In genomic region chr2:232485333-232485756, GRCh38 we compare ENCODE assay signal across 14 cellular contexts. TPM values are rescaled to one million over a fixed set of nuclear protein-coding genes. Genes with fewer than 3 reads are reported as not detected.
A peak's percentile ranks its signal among the peaks of the same experiment; 100 is the strongest.
DNase-seq lines count a peak whose midpoint lies in the region; ATAC-seq lines count a peak whose summit lies in the region.
"Had no signal": no experiment of that assay in that cellular context is flagged by ENCODE, and none has a peak within 500 bp of the region (broad histone marks: within the 10 kb centered on the region; RNA-seq: fewer than 3 reads in every experiment).

No MANE protein-coding gene starts in this region.

- H3K27me3 ChIP-seq in iPS-15b (ENCODE audit: control insufficient read depth, insufficient read depth, low read length) = peaks cover 53% of the 10 kb centered on the region
- H3K27me3 ChIP-seq: ascending aorta had no signal

- peak overlapping the region; percentile 41 for H3K4me3 ChIP-seq in iPS-15b (ENCODE audit: low read depth, low read length)
- H3K4me3 ChIP-seq: ascending aorta, SJCRH30, thoracic aorta had no signal

- H3K9me3 ChIP-seq in iPS-15b (ENCODE audit: control insufficient read depth, insufficient read depth, low read length) = no peaks in the 10 kb centered on the region
- H3K9me3 ChIP-seq: ascending aorta, SJCRH30, thoracic aorta had no signal

- no peak for ATAC-seq in activated T-cell treated with anti-CD3 and anti-CD28 coated beads, Interleukin-2, amount 50 U/mL, for 4 hours
- no peak for ATAC-seq in stimulated activated naive B cell treated with anti-CD40 and anti-IgM and Interleukin-4, amounts not matched to agents 10 μg/mL and 1 μg/mL and 100 μg/mL, for 72 hours (replicated peaks)
- no peak for ATAC-seq in GM18511 (IDR thresholded peaks at IDR 0.05; ENCODE audit: unreplicated experiment)

- H3K4me1 Mint-ChIP-seq in activated T-cell treated with anti-CD3 and anti-CD28 coated beads, Interleukin-2, amount 50 U/mL, for 4 hours (ENCODE audit: low read depth) = peaks cover 8% of the 10 kb centered on the region
- peaks cover 10 to 15% of the 10 kb centered on the region in 2 donors for H3K4me1 Mint-ChIP-seq in stimulated activated naive B cell treated with anti-CD40 and anti-IgM and Interleukin-4, amounts not matched to agents 10 μg/mL and 1 μg/mL and 100 μg/mL, for 72 hours
- no peaks in the 10 kb centered on the region for H3K4me1 Mint-ChIP-seq in activated T-helper 2 cell treated with anti-CD3 and anti-CD28 coated beads, Interferon-gamma antibody, Interleukin-2, Interleukin-4, amounts not matched to agents 10 μg/mL and 5 μg/mL and 100 μg/mL, durations not matched to agents 14 hours and 24 hours and 36 hours (ENCODE audit: low read depth)

- H3K27me3 Mint-ChIP-seq in activated T-cell treated with anti-CD3 and anti-CD28 coated beads, Interleukin-2, amount 50 U/mL, for 4 hours (ENCODE audit: low read depth) = peaks cover 52% of the 10 kb centered on the region
- peaks cover 53 to 75% of the 10 kb centered on the region in 2 donors for H3K27me3 Mint-ChIP-seq in stimulated activated naive B cell treated with anti-CD40 and anti-IgM and Interleukin-4, amounts not matched to agents 10 μg/mL and 1 μg/mL and 100 μg/mL, for 72 hours
- H3K27me3 Mint-ChIP-seq in activated T-helper 2 cell treated with anti-CD3 and anti-CD28 coated beads, Interferon-gamma antibody, Interleukin-2, Interleukin-4, amounts not matched to agents 10 μg/mL and 5 μg/mL and 100 μg/mL, durations not matched to agents 14 hours and 24 hours and 36 hours (ENCODE audit: low read depth) = peaks cover 35% of the 10 kb centered on the region

- intact Hi-C loops in activated T-helper 2 cell treated with anti-CD3 and anti-CD28 coated beads, Interferon-gamma antibody, Interleukin-2, Interleukin-4, amounts not matched to agents 10 μg/mL and 5 μg/mL and 100 μg/mL, durations not matched to agents 14 hours and 24 hours and 36 hours (cut with micrococcal nuclease) = loop anchor here (10.0 kb wide), 1 partner anchor 71 kb away; no protein-coding TSS in a partner anchor

- H3K27ac Mint-ChIP-seq in stimulated activated naive B cell treated with anti-CD40 and anti-IgM and Interleukin-4, amounts not matched to agents 10 μg/mL and 1 μg/mL and 100 μg/mL, for 72 hours = peak overlapping the region; percentile 63
- no peak overlapping the region for H3K27ac Mint-ChIP-seq in activated T-helper 2 cell treated with anti-CD3 and anti-CD28 coated beads, Interferon-gamma antibody, Interleukin-2, Interleukin-4, amounts not matched to agents 10 μg/mL and 5 μg/mL and 100 μg/mL, durations not matched to agents 14 hours and 24 hours and 36 hours

- H3K36me3 ChIP-seq in iPS-15b (ENCODE audit: control insufficient read depth, insufficient read depth, low read length) = peaks cover 3% of the 10 kb centered on the region
- H3K36me3 ChIP-seq: ascending aorta, SJCRH30, thoracic aorta had no signal

- peaks cover 6% of the 10 kb centered on the region for H3K4me1 ChIP-seq in iPS-15b (ENCODE audit: control insufficient read depth, insufficient read depth, low read length)
- H3K4me1 ChIP-seq: ascending aorta, SJCRH30 had no signal

- no peaks in the 10 kb centered on the region for H3K9me3 Mint-ChIP-seq in activated T-cell treated with anti-CD3 and anti-CD28 coated beads, Interleukin-2, amount 50 U/mL, for 4 hours
- no peaks in the 10 kb centered on the region for H3K9me3 Mint-ChIP-seq in stimulated activated naive B cell treated with anti-CD40 and anti-IgM and Interleukin-4, amounts not matched to agents 10 μg/mL and 1 μg/mL and 100 μg/mL, for 72 hours
- no peaks in the 10 kb centered on the region for H3K9me3 Mint-ChIP-seq in activated T-helper 2 cell treated with anti-CD3 and anti-CD28 coated beads, Interferon-gamma antibody, Interleukin-2, Interleukin-4, amounts not matched to agents 10 μg/mL and 5 μg/mL and 100 μg/mL, durations not matched to agents 14 hours and 24 hours and 36 hours

- peak; percentile 13 for DNase-seq in activated T-cell treated with anti-CD3 and anti-CD28 coated beads, Interleukin-2, amount 50 U/mL, for 1 hour
- no peak for DNase-seq in activated T-cell treated with anti-CD3 and anti-CD28 coated beads, Interleukin-2, amount 50 U/mL, for 4 hours
- DNase-seq in NCI-H2227 treated with DMSO at 0.1 percent for 48 hours (lab: John Stamatoyannopoulos, UW) = peak; percentile 71
- no peak for DNase-seq in stimulated activated naive B cell treated with anti-CD40 and anti-IgM and Interleukin-4, amounts not matched to agents 10 μg/mL and 1 μg/mL and 100 μg/mL, for 72 hours
- no peak for DNase-seq in activated T-helper 2 cell treated with anti-CD3 and anti-CD28 coated beads, Interferon-gamma antibody, Interleukin-2, Interleukin-4, amounts not matched to agents 10 μg/mL and 5 μg/mL and 100 μg/mL, durations not matched to agents 14 hours and 24 hours and 36 hours (ENCODE audit: low spot score)
- DNase-seq in T-helper 1 cell = no peak
- DNase-seq: DMS53, Kasumi-1, NCI-H1930, SJCRH30 had no signal

- H3K36me3 Mint-ChIP-seq in activated T-cell treated with anti-CD3 and anti-CD28 coated beads, Interleukin-2, amount 50 U/mL, for 4 hours (ENCODE audit: insufficient read depth) = no peaks in the 10 kb centered on the region
- no peaks in the 10 kb centered on the region for H3K36me3 Mint-ChIP-seq in stimulated activated naive B cell treated with anti-CD40 and anti-IgM and Interleukin-4, amounts not matched to agents 10 μg/mL and 1 μg/mL and 100 μg/mL, for 72 hours
- H3K36me3 Mint-ChIP-seq in activated T-helper 2 cell treated with anti-CD3 and anti-CD28 coated beads, Interferon-gamma antibody, Interleukin-2, Interleukin-4, amounts not matched to agents 10 μg/mL and 5 μg/mL and 100 μg/mL, durations not matched to agents 14 hours and 24 hours and 36 hours (ENCODE audit: low read depth) = no peaks in the 10 kb centered on the region

- H3K4me3 Mint-ChIP-seq in activated T-cell treated with anti-CD3 and anti-CD28 coated beads, Interleukin-2, amount 50 U/mL, for 4 hours = no peak overlapping the region
- peak overlapping the region in 1 of 2 donors; percentile 29 for H3K4me3 Mint-ChIP-seq in stimulated activated naive B cell treated with anti-CD40 and anti-IgM and Interleukin-4, amounts not matched to agents 10 μg/mL and 1 μg/mL and 100 μg/mL, for 72 hours
- no peak overlapping the region for H3K4me3 Mint-ChIP-seq in activated T-helper 2 cell treated with anti-CD3 and anti-CD28 coated beads, Interferon-gamma antibody, Interleukin-2, Interleukin-4, amounts not matched to agents 10 μg/mL and 5 μg/mL and 100 μg/mL, durations not matched to agents 14 hours and 24 hours and 36 hours (ENCODE audit: low read depth)

- H3K9ac ChIP-seq in iPS-15b (ENCODE audit: low read depth, low read length) = no peak overlapping the region

RNA-seq across cellular contexts. Expression of gene ECEL1, which starts 2.3 kb away (rescaled TPM):
- under 1 TPM; 0.16 to 0.20 (median 0.19) TPM for total RNA-seq in activated T-cell treated with anti-CD3 and anti-CD28 coated beads, Interleukin-2, amount 50 U/mL, for 4 hours
- total RNA-seq in activated T-helper 2 cell treated with anti-CD3 and anti-CD28 coated beads, Interferon-gamma antibody, Interleukin-2, Interleukin-4, amounts not matched to agents 10 μg/mL and 5 μg/mL and 100 μg/mL, durations not matched to agents 14 hours and 24 hours and 36 hours = 0.50 and 0.78 TPM in 2 replicates
- total RNA-seq: SJCRH30 had no signal

RNA-seq across cellular contexts. Expression of gene ALPI, which starts 29.4 kb away (rescaled TPM):
- total RNA-seq in activated T-cell treated with anti-CD3 and anti-CD28 coated beads, Interleukin-2, amount 50 U/mL, for 4 hours = not detected
- not detected in 2 replicates for total RNA-seq in activated T-helper 2 cell treated with anti-CD3 and anti-CD28 coated beads, Interferon-gamma antibody, Interleukin-2, Interleukin-4, amounts not matched to agents 10 μg/mL and 5 μg/mL and 100 μg/mL, durations not matched to agents 14 hours and 24 hours and 36 hours
- total RNA-seq: ascending aorta, SJCRH30, thoracic aorta had no signal

RNA-seq across cellular contexts. Expression of gene PRSS56, which starts 34.8 kb away (rescaled TPM):
- not detected for total RNA-seq in activated T-cell treated with anti-CD3 and anti-CD28 coated beads, Interleukin-2, amount 50 U/mL, for 4 hours
- total RNA-seq in activated T-helper 2 cell treated with anti-CD3 and anti-CD28 coated beads, Interferon-gamma antibody, Interleukin-2, Interleukin-4, amounts not matched to agents 10 μg/mL and 5 μg/mL and 100 μg/mL, durations not matched to agents 14 hours and 24 hours and 36 hours = not detected in 2 replicates
- total RNA-seq: ascending aorta, thoracic aorta had no signal

RNA-seq across cellular contexts. Expression of gene CHRND, which starts 40.6 kb away (rescaled TPM):
- not detected for total RNA-seq in activated T-cell treated with anti-CD3 and anti-CD28 coated beads, Interleukin-2, amount 50 U/mL, for 4 hours
- not detected in 2 replicates for total RNA-seq in activated T-helper 2 cell treated with anti-CD3 and anti-CD28 coated beads, Interferon-gamma antibody, Interleukin-2, Interleukin-4, amounts not matched to agents 10 μg/mL and 5 μg/mL and 100 μg/mL, durations not matched to agents 14 hours and 24 hours and 36 hours
- total RNA-seq: ascending aorta, thoracic aorta had no signal

RNA-seq across cellular contexts. Expression of gene CHRNG, which starts 54.1 kb away (rescaled TPM):
- not detected for total RNA-seq in activated T-cell treated with anti-CD3 and anti-CD28 coated beads, Interleukin-2, amount 50 U/mL, for 4 hours
- total RNA-seq in activated T-helper 2 cell treated with anti-CD3 and anti-CD28 coated beads, Interferon-gamma antibody, Interleukin-2, Interleukin-4, amounts not matched to agents 10 μg/mL and 5 μg/mL and 100 μg/mL, durations not matched to agents 14 hours and 24 hours and 36 hours = not detected in 2 replicates
- total RNA-seq: ascending aorta, thoracic aorta had no signal

Comparison
In these comparisons a context has a peak if more than half of its experiments do, and no peak if none do; other contexts are left out.
1. DNase-seq: peak in activated T-cell treated with anti-CD3 and anti-CD28 coated beads, Interleukin-2, amount 50 U/mL, for 1 hour (single experiment) and NCI-H2227 treated with DMSO at 0.1 percent for 48 hours (single experiment); none in activated T-cell treated with anti-CD3 and anti-CD28 coated beads, Interleukin-2, amount 50 U/mL, for 4 hours (single experiment), stimulated activated naive B cell treated with anti-CD40 and anti-IgM and Interleukin-4, amounts not matched to agents 10 μg/mL and 1 μg/mL and 100 μg/mL, for 72 hours (single experiment), activated T-helper 2 cell treated with anti-CD3 and anti-CD28 coated beads, Interferon-gamma antibody, Interleukin-2, Interleukin-4, amounts not matched to agents 10 μg/mL and 5 μg/mL and 100 μg/mL, durations not matched to agents 14 hours and 24 hours and 36 hours (single experiment) and T-helper 1 cell (0 of 5).